ENCODE assay signal across 8 cellular contexts in the genomic region with DNA sequence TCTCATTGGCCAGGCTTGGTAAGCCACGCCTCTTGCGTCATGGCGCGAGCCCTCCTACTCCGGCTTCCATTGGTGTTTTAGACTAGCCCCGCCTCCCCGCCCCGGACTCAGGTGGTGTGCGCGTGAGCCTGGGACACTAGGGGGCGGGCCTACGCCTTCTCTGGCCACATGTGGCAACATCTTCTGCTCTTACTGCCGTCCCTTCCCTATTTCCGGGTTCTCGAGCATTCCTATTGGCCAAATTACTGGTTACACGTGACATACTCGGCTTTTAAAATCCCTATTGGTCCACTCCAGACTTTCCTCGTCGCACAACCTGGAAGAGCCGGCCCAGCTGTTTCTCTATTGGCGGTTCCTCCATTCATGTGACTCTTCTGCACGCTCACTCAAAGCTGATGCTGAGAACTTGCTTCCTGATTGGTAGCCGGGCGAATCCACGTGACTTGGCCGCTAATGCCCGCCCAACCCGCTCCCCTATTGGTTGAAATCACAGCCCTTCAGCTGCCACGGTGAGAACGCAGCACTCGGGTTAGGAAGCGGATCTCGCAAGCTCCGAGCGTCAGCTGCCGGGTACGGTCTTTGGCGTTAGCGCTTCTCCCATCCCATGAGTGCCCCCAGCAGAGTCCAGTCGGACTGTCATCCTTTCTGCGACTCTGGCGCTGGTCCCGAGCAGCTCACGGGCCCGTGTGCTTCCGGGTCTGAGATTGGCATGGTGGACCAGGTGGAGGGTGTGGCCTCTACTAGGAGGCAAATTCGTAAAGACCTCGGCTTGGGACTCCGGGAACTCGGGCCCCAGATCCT. TPM values are rescaled to one million over a fixed set of nuclear protein-coding genes. Genes with fewer than 3 reads are reported as not detected.
DNase-seq lines count a peak whose midpoint lies in the region; ATAC-seq, FAIRE-seq and TF ChIP-seq lines count a peak whose summit lies in the region.

A gene with protein sequence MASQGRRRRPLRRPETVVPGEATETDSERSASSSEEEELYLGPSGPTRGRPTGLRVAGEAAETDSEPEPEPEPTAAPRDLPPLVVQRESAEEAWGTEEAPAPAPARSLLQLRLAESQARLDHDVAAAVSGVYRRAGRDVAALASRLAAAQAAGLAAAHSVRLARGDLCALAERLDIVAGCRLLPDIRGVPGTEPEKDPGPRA (plus strand): TSS at position 523 of the 801 bp plus-strand sequence. CDS start 513 bp downstream, outside the sequence.

- H3K9me3 ChIP-seq in sigmoid colon: no peaks in the 10 kb centered on the region

- TF ChIP-seq CTCF in brain (conservative IDR thresholded peaks at IDR 0.05) (peak; percentile 42 to 63), sigmoid colon (IDR thresholded peaks at IDR 0.05) (no peak)

- 0% methylated on average over 50 of the region's 50 CpGs for WGBS in sigmoid colon, 2 donors

- TF ChIP-seq POLR2A in sigmoid colon (IDR thresholded peaks at IDR 0.05): peak; percentile 82 to 83

- peaks cover 42% of the 10 kb centered on the region for H3K4me1 Mint-ChIP-seq in brain

- FAIRE-seq in A204.1 (lab: Jason Lieb, UNC) (peak; percentile 99), TTC549 (lab: Jason Lieb, UNC) (peak; percentile 99)

- no peaks in the 10 kb centered on the region for H3K9me3 Mint-ChIP-seq in brain

- H3K4me3 ChIP-seq in sigmoid colon: peak within 1 kb of the TSS; percentile 75 to 89 (median 86)

- H3K27ac Mint-ChIP-seq in brain: peak within 1 kb of the TSS; percentile 90 to 97 (median 95)

- DNase-seq in NCI-H2107 treated with DMSO at 0.1 percent for 48 hours (lab: John Stamatoyannopoulos, UW; ENCODE audit: unreplicated experiment) (peak; percentile 100), iPS DF 4.7 (ENCODE audit: extremely low read depth, low spot score) (peak; percentile 99), sigmoid colon (peak; percentile 100)

- H3K36me3 Mint-ChIP-seq in brain: peaks cover 9% of the 10 kb centered on the region

- ATAC-seq in GM18520 (IDR thresholded peaks at IDR 0.05; ENCODE audit: unreplicated experiment) (peak; percentile 69), HG03064 (IDR thresholded peaks at IDR 0.05; ENCODE audit: low read depth, unreplicated experiment) (peak; percentile 74)

- H3K4me1 ChIP-seq in sigmoid colon: peaks cover 0 to 38% (median 30%) of the 10 kb centered on the region in 4 donors

- intact Hi-C loops in sigmoid colon (cut with DNase I): loop anchor here (2.0 to 5.0 kb wide), 3 partner anchors 72 to 161 kb away; a partner anchor contains a TSS

- H3K27me3 ChIP-seq in sigmoid colon: no peaks in the 10 kb centered on the region

- peak within 1 kb of the TSS; percentile 86 to 97 (median 94) for H3K4me3 Mint-ChIP-seq in brain

- TF ChIP-seq EP300 in sigmoid colon (IDR thresholded peaks at IDR 0.05): peak in 1 of 4 donors; percentile 70

- H3K27me3 Mint-ChIP-seq in brain: peaks cover 4% of the 10 kb centered on the region

- H3K36me3 ChIP-seq in sigmoid colon: peaks cover 0 to 5% (median 0%) of the 10 kb centered on the region in 4 donors

- peak within 1 kb of the TSS; percentile 94 to 98 (median 95) for H3K27ac ChIP-seq in sigmoid colon

RNA-seq across cellular contexts. Expression of the gene that starts here (rescaled TPM):
- 10.2 TPM for polyA plus RNA-seq in brain (ENCODE audit: insufficient read depth, low read depth, low replicate concordance)
- total RNA-seq in sigmoid colon: 10 to 100 TPM in 1 of 4 donors, 1 to 10 TPM in 3; 6.1 to 10.9 (median 7.8) TPM
- 1 to 10 TPM; 2.8 to 7.0 (median 3.0) TPM for polyA plus RNA-seq in sigmoid colon

Comparison
In these comparisons a context has a peak if more than half of its experiments do, and no peak if none do; other contexts are left out.
1. Peak in every context shown above with its lines: DNase-seq, ATAC-seq, H3K4me3 ChIP-seq and H3K27ac ChIP-seq.
2. CTCF ChIP-seq: peak in brain (2 of 2); none in sigmoid colon (0 of 4).